In genomic region chrX:55006827-55007621, GRCh38 we compare ENCODE assay signal across 1 cellular context.
TF ChIP-seq lines count a peak whose summit lies in the region.

No MANE protein-coding gene starts in this region.

TF ChIP-seq in IMR-90, 13 proteins besides CTCF, POLR2A, EP300 and RAD21:
- no peak for TF ChIP-seq NFE2L2 (IDR thresholded peaks at IDR 0.05; ENCODE audit: low read depth, low read length)
- no peak for TF ChIP-seq ELK1 (IDR thresholded peaks at IDR 0.05; ENCODE audit: borderline replicate concordance, low read depth, low read length)
- no peak for TF ChIP-seq FOS (IDR thresholded peaks at IDR 0.05; ENCODE audit: low read depth, low read length)
- TF ChIP-seq CEBPB (IDR thresholded peaks at IDR 0.05; ENCODE audit: low read depth, low read length), result no peak
- TF ChIP-seq BHLHE40 (IDR thresholded peaks at IDR 0.05; ENCODE audit: low read depth, low read length), result no peak
- TF ChIP-seq MAFK (IDR thresholded peaks at IDR 0.05; ENCODE audit: low read depth, low read length), result no peak
- no peak for TF ChIP-seq RCOR1 (IDR thresholded peaks at IDR 0.05; ENCODE audit: insufficient replicate concordance, low read length)
- no peak for TF ChIP-seq CHD1 (IDR thresholded peaks at IDR 0.05; ENCODE audit: low read depth, low read length)
- TF ChIP-seq USF2 (IDR thresholded peaks at IDR 0.05; ENCODE audit: low read depth, low read length), result no peak
- no peak for TF ChIP-seq SMC3 (IDR thresholded peaks at IDR 0.05; ENCODE audit: low read depth, low read length)
- TF ChIP-seq MAZ (IDR thresholded peaks at IDR 0.05; ENCODE audit: borderline replicate concordance, low read depth, low read length), result no peak
- no peak for TF ChIP-seq RFX5 (IDR thresholded peaks at IDR 0.05; ENCODE audit: low read depth, low read length)
- no peak for TF ChIP-seq MXI1 (IDR thresholded peaks at IDR 0.05; ENCODE audit: borderline replicate concordance, low read depth, low read length)
